1 cellular context compared by ENCODE assay signal in the genomic region with DNA sequence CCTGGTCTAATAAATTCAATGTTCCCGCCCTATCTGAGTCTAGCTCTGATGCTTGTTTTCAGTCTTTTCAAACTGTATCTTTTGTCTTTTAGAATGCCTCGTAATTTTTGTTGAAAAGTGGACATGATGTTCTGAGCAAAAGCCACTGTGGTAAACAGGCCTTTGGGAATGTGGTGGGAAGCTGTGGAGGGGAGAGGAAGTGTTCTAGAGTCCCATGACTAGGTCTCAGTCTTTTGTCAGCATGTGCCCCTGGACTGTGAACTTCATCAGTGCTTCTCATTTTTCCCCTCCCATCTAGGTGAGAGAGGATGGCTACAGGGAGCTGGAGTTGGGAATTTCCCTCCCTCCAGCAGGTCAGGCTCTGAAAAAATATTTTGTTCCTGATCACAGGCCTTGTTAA.
TF ChIP-seq lines count a peak whose summit lies in the region.

No MANE protein-coding gene starts in this region.

TF ChIP-seq in HepG2, 621 proteins besides CTCF, POLR2A, EP300 and RAD21 (continued from another document and continues in another):
- TF ChIP-seq, protein P1, sequence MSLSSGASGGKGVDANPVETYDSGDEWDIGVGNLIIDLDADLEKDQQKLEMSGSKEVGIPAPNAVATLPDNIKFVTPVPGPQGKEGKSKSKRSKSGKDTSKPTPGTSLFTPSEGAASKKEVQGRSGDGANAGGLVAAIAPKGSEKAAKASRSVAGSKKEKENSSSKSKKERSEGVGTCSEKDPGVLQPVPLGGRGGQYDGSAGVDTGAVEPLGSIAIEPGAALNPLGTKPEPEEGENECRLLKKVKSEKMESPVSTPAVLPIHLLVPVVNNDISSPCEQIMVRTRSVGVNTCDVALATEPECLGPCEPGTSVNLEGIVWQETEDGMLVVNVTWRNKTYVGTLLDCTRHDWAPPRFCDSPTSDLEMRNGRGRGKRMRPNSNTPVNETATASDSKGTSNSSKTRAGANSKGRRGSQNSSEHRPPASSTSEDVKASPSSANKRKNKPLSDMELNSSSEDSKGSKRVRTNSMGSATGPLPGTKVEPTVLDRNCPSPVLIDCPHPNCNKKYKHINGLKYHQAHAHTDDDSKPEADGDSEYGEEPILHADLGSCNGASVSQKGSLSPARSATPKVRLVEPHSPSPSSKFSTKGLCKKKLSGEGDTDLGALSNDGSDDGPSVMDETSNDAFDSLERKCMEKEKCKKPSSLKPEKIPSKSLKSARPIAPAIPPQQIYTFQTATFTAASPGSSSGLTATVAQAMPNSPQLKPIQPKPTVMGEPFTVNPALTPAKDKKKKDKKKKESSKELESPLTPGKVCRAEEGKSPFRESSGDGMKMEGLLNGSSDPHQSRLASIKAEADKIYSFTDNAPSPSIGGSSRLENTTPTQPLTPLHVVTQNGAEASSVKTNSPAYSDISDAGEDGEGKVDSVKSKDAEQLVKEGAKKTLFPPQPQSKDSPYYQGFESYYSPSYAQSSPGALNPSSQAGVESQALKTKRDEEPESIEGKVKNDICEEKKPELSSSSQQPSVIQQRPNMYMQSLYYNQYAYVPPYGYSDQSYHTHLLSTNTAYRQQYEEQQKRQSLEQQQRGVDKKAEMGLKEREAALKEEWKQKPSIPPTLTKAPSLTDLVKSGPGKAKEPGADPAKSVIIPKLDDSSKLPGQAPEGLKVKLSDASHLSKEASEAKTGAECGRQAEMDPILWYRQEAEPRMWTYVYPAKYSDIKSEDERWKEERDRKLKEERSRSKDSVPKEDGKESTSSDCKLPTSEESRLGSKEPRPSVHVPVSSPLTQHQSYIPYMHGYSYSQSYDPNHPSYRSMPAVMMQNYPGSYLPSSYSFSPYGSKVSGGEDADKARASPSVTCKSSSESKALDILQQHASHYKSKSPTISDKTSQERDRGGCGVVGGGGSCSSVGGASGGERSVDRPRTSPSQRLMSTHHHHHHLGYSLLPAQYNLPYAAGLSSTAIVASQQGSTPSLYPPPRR (CRISPR knock-in tag; IDR thresholded peaks at IDR 0.05; ENCODE audit: borderline replicate concordance): no peak
- TF ChIP-seq ZNF253 (CRISPR knock-in tag; IDR thresholded peaks at IDR 0.05; ENCODE audit: borderline replicate concordance) (no peak), BCL6 (CRISPR knock-in tag; IDR thresholded peaks at IDR 0.05) (no peak), POLR2AphosphoS2 (IDR thresholded peaks at IDR 0.05; ENCODE audit: low read depth, low read length) (no peak), SRF (IDR thresholded peaks at IDR 0.05; ENCODE audit: low read depth, low read length) (no peak), MED8 (CRISPR knock-in tag; IDR thresholded peaks at IDR 0.05; ENCODE audit: insufficient replicate concordance) (no peak), NFYB (CRISPR knock-in tag; IDR thresholded peaks at IDR 0.05) (no peak), ZNF782 (CRISPR knock-in tag; IDR thresholded peaks at IDR 0.05; ENCODE audit: borderline replicate concordance) (no peak), BHLHE40 (IDR thresholded peaks at IDR 0.05; ENCODE audit: low read length) (no peak), THAP11 (CRISPR knock-in tag; IDR thresholded peaks at IDR 0.05) (no peak), ZNF879 (CRISPR knock-in tag; IDR thresholded peaks at IDR 0.05) (no peak), ZNF263 (CRISPR knock-in tag; IDR thresholded peaks at IDR 0.05) (no peak), ZNF44 (CRISPR knock-in tag; IDR thresholded peaks at IDR 0.05) (no peak), ZNF121 (CRISPR knock-in tag; IDR thresholded peaks at IDR 0.05) (no peak), JUN (CRISPR knock-in tag; IDR thresholded peaks at IDR 0.05) (no peak), ELF3 (CRISPR knock-in tag; IDR thresholded peaks at IDR 0.05) (peak; percentile 49; the same call in 1 of the 2 replicates), ZNF382 (CRISPR knock-in tag; IDR thresholded peaks at IDR 0.05; ENCODE audit: borderline replicate concordance) (no peak), ZNF615 (CRISPR knock-in tag; IDR thresholded peaks at IDR 0.05; ENCODE audit: borderline replicate concordance) (no peak), ZNF550 (CRISPR knock-in tag; IDR thresholded peaks at IDR 0.05; ENCODE audit: borderline replicate concordance) (no peak), ETV5 (CRISPR knock-in tag; IDR thresholded peaks at IDR 0.05; ENCODE audit: borderline replicate concordance) (peak; percentile 62; the same call in 1 of the 2 replicates), ZNF629 (CRISPR knock-in tag; conservative IDR thresholded peaks at IDR 0.05) (0 out of 2 replicates have a peak, but pooled peaks have one; percentile 26), ZNF343 (CRISPR knock-in tag; IDR thresholded peaks at IDR 0.05) (no peak), NAIF1 (CRISPR knock-in tag; IDR thresholded peaks at IDR 0.05; ENCODE audit: borderline replicate concordance) (no peak), KMT2B (CRISPR knock-in tag; IDR thresholded peaks at IDR 0.05) (peak; percentile 22; the same call in 1 of the 2 replicates), ZNF549 (CRISPR knock-in tag; IDR thresholded peaks at IDR 0.05) (no peak), SETDB1 (CRISPR knock-in tag; IDR thresholded peaks at IDR 0.05; ENCODE audit: borderline replicate concordance) (no peak), KLF16 (CRISPR knock-in tag; IDR thresholded peaks at IDR 0.05) (no peak), PHF20 (CRISPR knock-in tag; IDR thresholded peaks at IDR 0.05) (no peak), POGZ (CRISPR knock-in tag; IDR thresholded peaks at IDR 0.05) (0 out of 2 replicates have a peak, but pooled peaks have one; percentile 31), ZNF430 (CRISPR knock-in tag; IDR thresholded peaks at IDR 0.05) (no peak; the same call in 1 of the 2 replicates)
- TF ChIP-seq, protein P2, sequence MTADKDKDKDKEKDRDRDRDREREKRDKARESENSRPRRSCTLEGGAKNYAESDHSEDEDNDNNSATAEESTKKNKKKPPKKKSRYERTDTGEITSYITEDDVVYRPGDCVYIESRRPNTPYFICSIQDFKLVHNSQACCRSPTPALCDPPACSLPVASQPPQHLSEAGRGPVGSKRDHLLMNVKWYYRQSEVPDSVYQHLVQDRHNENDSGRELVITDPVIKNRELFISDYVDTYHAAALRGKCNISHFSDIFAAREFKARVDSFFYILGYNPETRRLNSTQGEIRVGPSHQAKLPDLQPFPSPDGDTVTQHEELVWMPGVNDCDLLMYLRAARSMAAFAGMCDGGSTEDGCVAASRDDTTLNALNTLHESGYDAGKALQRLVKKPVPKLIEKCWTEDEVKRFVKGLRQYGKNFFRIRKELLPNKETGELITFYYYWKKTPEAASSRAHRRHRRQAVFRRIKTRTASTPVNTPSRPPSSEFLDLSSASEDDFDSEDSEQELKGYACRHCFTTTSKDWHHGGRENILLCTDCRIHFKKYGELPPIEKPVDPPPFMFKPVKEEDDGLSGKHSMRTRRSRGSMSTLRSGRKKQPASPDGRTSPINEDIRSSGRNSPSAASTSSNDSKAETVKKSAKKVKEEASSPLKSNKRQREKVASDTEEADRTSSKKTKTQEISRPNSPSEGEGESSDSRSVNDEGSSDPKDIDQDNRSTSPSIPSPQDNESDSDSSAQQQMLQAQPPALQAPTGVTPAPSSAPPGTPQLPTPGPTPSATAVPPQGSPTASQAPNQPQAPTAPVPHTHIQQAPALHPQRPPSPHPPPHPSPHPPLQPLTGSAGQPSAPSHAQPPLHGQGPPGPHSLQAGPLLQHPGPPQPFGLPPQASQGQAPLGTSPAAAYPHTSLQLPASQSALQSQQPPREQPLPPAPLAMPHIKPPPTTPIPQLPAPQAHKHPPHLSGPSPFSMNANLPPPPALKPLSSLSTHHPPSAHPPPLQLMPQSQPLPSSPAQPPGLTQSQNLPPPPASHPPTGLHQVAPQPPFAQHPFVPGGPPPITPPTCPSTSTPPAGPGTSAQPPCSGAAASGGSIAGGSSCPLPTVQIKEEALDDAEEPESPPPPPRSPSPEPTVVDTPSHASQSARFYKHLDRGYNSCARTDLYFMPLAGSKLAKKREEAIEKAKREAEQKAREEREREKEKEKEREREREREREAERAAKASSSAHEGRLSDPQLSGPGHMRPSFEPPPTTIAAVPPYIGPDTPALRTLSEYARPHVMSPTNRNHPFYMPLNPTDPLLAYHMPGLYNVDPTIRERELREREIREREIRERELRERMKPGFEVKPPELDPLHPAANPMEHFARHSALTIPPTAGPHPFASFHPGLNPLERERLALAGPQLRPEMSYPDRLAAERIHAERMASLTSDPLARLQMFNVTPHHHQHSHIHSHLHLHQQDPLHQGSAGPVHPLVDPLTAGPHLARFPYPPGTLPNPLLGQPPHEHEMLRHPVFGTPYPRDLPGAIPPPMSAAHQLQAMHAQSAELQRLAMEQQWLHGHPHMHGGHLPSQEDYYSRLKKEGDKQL (CRISPR knock-in tag; IDR thresholded peaks at IDR 0.05; ENCODE audit: low read depth): no peak
- TF ChIP-seq, protein P3, sequence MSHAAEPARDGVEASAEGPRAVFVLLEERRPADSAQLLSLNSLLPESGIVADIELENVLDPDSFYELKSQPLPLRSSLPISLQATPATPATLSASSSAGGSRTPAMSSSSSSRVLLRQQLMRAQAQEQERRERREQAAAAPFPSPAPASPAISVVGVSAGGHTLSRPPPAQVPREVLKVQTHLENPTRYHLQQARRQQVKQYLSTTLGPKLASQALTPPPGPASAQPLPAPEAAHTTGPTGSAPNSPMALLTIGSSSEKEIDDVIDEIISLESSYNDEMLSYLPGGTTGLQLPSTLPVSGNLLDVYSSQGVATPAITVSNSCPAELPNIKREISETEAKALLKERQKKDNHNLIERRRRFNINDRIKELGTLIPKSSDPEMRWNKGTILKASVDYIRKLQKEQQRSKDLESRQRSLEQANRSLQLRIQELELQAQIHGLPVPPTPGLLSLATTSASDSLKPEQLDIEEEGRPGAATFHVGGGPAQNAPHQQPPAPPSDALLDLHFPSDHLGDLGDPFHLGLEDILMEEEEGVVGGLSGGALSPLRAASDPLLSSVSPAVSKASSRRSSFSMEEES (CRISPR knock-in tag; IDR thresholded peaks at IDR 0.05): peak; percentile 97
- TF ChIP-seq, protein P4, sequence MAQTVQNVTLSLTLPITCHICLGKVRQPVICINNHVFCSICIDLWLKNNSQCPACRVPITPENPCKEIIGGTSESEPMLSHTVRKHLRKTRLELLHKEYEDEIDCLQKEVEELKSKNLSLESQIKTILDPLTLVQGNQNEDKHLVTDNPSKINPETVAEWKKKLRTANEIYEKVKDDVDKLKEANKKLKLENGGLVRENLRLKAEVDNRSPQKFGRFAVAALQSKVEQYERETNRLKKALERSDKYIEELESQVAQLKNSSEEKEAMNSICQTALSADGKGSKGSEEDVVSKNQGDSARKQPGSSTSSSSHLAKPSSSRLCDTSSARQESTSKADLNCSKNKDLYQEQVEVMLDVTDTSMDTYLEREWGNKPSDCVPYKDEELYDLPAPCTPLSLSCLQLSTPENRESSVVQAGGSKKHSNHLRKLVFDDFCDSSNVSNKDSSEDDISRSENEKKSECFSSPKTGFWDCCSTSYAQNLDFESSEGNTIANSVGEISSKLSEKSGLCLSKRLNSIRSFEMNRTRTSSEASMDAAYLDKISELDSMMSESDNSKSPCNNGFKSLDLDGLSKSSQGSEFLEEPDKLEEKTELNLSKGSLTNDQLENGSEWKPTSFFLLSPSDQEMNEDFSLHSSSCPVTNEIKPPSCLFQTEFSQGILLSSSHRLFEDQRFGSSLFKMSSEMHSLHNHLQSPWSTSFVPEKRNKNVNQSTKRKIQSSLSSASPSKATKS (CRISPR knock-in tag; IDR thresholded peaks at IDR 0.05): no peak
- TF ChIP-seq, protein P5, sequence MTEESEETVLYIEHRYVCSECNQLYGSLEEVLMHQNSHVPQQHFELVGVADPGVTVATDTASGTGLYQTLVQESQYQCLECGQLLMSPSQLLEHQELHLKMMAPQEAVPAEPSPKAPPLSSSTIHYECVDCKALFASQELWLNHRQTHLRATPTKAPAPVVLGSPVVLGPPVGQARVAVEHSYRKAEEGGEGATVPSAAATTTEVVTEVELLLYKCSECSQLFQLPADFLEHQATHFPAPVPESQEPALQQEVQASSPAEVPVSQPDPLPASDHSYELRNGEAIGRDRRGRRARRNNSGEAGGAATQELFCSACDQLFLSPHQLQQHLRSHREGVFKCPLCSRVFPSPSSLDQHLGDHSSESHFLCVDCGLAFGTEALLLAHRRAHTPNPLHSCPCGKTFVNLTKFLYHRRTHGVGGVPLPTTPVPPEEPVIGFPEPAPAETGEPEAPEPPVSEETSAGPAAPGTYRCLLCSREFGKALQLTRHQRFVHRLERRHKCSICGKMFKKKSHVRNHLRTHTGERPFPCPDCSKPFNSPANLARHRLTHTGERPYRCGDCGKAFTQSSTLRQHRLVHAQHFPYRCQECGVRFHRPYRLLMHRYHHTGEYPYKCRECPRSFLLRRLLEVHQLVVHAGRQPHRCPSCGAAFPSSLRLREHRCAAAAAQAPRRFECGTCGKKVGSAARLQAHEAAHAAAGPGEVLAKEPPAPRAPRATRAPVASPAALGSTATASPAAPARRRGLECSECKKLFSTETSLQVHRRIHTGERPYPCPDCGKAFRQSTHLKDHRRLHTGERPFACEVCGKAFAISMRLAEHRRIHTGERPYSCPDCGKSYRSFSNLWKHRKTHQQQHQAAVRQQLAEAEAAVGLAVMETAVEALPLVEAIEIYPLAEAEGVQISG (CRISPR knock-in tag; IDR thresholded peaks at IDR 0.05): no peak
- TF ChIP-seq, protein P6, sequence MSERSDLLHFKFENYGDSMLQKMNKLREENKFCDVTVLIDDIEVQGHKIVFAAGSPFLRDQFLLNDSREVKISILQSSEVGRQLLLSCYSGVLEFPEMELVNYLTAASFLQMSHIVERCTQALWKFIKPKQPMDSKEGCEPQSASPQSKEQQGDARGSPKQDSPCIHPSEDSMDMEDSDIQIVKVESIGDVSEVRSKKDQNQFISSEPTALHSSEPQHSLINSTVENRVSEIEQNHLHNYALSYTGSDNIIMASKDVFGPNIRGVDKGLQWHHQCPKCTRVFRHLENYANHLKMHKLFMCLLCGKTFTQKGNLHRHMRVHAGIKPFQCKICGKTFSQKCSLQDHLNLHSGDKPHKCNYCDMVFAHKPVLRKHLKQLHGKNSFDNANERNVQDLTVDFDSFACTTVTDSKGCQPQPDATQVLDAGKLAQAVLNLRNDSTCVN (CRISPR knock-in tag; IDR thresholded peaks at IDR 0.05; ENCODE audit: borderline replicate concordance): no peak; the same call in 1 of the 2 replicates
- TF ChIP-seq, protein P7, sequence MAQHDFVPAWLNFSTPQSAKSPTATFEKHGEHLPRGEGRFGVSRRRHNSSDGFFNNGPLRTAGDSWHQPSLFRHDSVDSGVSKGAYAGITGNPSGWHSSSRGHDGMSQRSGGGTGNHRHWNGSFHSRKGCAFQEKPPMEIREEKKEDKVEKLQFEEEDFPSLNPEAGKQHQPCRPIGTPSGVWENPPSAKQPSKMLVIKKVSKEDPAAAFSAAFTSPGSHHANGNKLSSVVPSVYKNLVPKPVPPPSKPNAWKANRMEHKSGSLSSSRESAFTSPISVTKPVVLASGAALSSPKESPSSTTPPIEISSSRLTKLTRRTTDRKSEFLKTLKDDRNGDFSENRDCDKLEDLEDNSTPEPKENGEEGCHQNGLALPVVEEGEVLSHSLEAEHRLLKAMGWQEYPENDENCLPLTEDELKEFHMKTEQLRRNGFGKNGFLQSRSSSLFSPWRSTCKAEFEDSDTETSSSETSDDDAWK (CRISPR knock-in tag; IDR thresholded peaks at IDR 0.05): no peak
- TF ChIP-seq, protein P8, sequence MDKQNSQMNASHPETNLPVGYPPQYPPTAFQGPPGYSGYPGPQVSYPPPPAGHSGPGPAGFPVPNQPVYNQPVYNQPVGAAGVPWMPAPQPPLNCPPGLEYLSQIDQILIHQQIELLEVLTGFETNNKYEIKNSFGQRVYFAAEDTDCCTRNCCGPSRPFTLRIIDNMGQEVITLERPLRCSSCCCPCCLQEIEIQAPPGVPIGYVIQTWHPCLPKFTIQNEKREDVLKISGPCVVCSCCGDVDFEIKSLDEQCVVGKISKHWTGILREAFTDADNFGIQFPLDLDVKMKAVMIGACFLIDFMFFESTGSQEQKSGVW (CRISPR knock-in tag; IDR thresholded peaks at IDR 0.05; ENCODE audit: borderline replicate concordance): no peak
